7 cellular contexts compared by ENCODE assay signal in the genomic region with DNA sequence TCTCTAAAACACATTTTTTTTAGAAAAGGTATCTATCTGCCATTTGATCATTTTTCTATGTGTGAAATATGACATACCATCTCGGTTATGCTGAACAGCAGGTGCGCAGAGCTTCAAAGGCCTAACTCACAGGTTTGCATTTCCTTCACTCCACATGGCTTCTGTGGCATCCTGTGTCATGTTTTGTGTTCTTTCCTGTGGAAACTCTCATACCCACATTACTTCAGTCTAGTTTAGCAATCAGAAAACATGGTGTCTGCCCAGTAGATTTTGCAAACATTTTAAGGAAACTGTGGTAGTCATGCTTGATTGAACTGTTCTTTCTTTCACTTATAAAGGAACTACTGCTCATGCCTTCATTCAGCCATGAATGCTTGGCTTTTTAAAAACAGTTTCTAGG. TPM values are rescaled to one million over a fixed set of nuclear protein-coding genes. Genes with fewer than 3 reads are reported as not detected.
DNase-seq lines count a peak whose midpoint lies in the region; ATAC-seq and TF ChIP-seq lines count a peak whose summit lies in the region.

No MANE protein-coding gene starts in this region.

- peak; percentile 76 for ATAC-seq in GM19043 (IDR thresholded peaks at IDR 0.05; ENCODE audit: low read depth, unreplicated experiment)
- ATAC-seq in HG02981 (IDR thresholded peaks at IDR 0.05; ENCODE audit: unreplicated experiment) = peak; percentile 88

- no peaks in the 10 kb centered on the region for H3K27me3 ChIP-seq in tibial nerve

- DNase-seq in T follicular helper cell (ENCODE audit: low read depth) (peak; percentile 61), NCI-H345 (lab: John Stamatoyannopoulos, UW) (no peak), tibial nerve (ENCODE audit: low spot score in 2 of 2) (no peak)
- peak; percentile 60 for DNase-seq in effector CD4-positive, alpha-beta T cell

- no peak for TF ChIP-seq CTCF in tibial nerve (IDR thresholded peaks at IDR 0.05)

- TF ChIP-seq POLR2A in tibial nerve (IDR thresholded peaks at IDR 0.05) = no peak

- H3K27ac ChIP-seq in temporal lobe (ENCODE audit: low read depth, low read length) = peak overlapping the region; percentile 23
- H3K27ac ChIP-seq in tibial nerve = peak overlapping the region in 1 of 4 donors; percentile 41

- peaks cover 0 to 15% (median 7%) of the 10 kb centered on the region in 4 donors for H3K4me1 ChIP-seq in tibial nerve

- peak in 1 of 2 donors; percentile 71 for TF ChIP-seq EP300 in tibial nerve (IDR thresholded peaks at IDR 0.05)

- H3K36me3 ChIP-seq in tibial nerve = no peaks in the 10 kb centered on the region

- H3K4me3 ChIP-seq in tibial nerve = no peak overlapping the region

- WGBS in tibial nerve, 2 donors = 82 to 94% methylated on average over 2 of the region's 2 CpGs

- H3K9me3 ChIP-seq in tibial nerve = no peaks in the 10 kb centered on the region

RNA-seq across cellular contexts. Expression of a gene that starts 11.3 kb away (rescaled TPM):
- total RNA-seq in temporal lobe = 55.1 TPM
- total RNA-seq in tibial nerve = 10 to 100 TPM; 12.4 to 65.6 (median 27.5) TPM

RNA-seq across cellular contexts. Expression of a gene that starts 25.8 kb away (rescaled TPM):
- total RNA-seq in temporal lobe (0.74 TPM), tibial nerve (under 1 TPM in 3 of 4 donors, not detected in 1; 0.20 to 0.60 (median 0.42) TPM)

Comparison
In these comparisons a context has a peak if more than half of its experiments do, and no peak if none do; other contexts are left out.
1. DNase-seq: peak in T follicular helper cell (single experiment) and effector CD4-positive, alpha-beta T cell (single experiment); none in NCI-H345 (single experiment) and tibial nerve (0 of 2).